17 cellular contexts compared by ENCODE assay signal in the genomic region with DNA sequence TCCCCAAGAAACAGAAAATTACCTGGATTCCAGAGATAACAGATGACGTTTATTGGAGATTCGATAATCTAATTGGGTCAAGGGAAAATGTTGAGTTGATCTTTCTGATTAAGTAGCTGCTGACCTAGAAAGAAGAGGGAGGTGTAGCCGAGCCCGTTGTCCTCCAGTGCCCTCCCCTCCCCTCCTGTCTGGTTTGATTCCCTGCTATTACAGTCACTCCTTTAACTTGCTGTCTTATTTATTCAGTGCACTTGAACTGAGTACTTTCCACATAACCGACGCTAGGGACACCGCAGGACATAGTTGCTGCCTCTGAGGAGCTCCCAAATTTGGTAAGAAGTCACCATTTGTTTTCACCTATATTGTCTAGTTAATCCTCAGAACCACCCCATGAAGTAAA.
DNase-seq lines count a peak whose midpoint lies in the region; ATAC-seq and TF ChIP-seq lines count a peak whose summit lies in the region.
"Had no signal": no experiment of that assay in that cellular context is flagged by ENCODE, and none has a peak within 500 bp of the region (broad histone marks: within the 10 kb centered on the region; RNA-seq: fewer than 3 reads in every experiment).

No MANE protein-coding gene starts in this region.

- no peaks in the 10 kb centered on the region for H3K36me3 ChIP-seq in lower lobe of right lung
- H3K36me3 ChIP-seq: SJSA1 had no signal

- no peaks in the 10 kb centered on the region for H3K9me3 ChIP-seq in lower lobe of right lung
- H3K9me3 ChIP-seq: SJSA1 had no signal

- H3K4me1 Mint-ChIP-seq in activated naive CD8-positive, alpha-beta T cell treated with anti-CD3 and anti-CD28 coated beads, Interleukin-2, amount 50 U/mL, for 24 hours, result no peaks in the 10 kb centered on the region
- H3K4me1 Mint-ChIP-seq: activated naive CD8-positive, alpha-beta T cell treated with anti-CD3 and anti-CD28 coated beads for 36 hours; naive B cell had no signal

- intact Hi-C loops in lower lobe of right lung (cut with DNase I), result no loop called here

- H3K9me3 Mint-ChIP-seq in activated naive CD8-positive, alpha-beta T cell treated with anti-CD3 and anti-CD28 coated beads, Interleukin-2, amount 50 U/mL, for 24 hours, result no peaks in the 10 kb centered on the region
- H3K9me3 Mint-ChIP-seq: activated naive CD8-positive, alpha-beta T cell treated with anti-CD3 and anti-CD28 coated beads for 36 hours; naive B cell; stimulated activated naive CD8-positive, alpha-beta T cell treated with anti-CD3 and anti-CD28 coated beads, Interleukin-15, Interleukin-2, amounts not matched to agents 100 ng/mL and 50 ng/mL, for 24 hours had no signal

- no peaks in the 10 kb centered on the region for H3K4me1 ChIP-seq in lower lobe of right lung
- H3K4me1 ChIP-seq: SJSA1 had no signal

- no peak for TF ChIP-seq CTCF in lower lobe of right lung (IDR thresholded peaks at IDR 0.05)

- H3K27me3 ChIP-seq in lower lobe of right lung (ENCODE audit: low read depth), result no peaks in the 10 kb centered on the region
- H3K27me3 ChIP-seq: SJSA1 had no signal

- H3K36me3 Mint-ChIP-seq in activated naive CD8-positive, alpha-beta T cell treated with anti-CD3 and anti-CD28 coated beads, Interleukin-2, amount 50 U/mL, for 24 hours (ENCODE audit: low read depth), result no peaks in the 10 kb centered on the region
- H3K36me3 Mint-ChIP-seq: activated naive CD8-positive, alpha-beta T cell treated with anti-CD3 and anti-CD28 coated beads for 36 hours; naive B cell had no signal

- DNase-seq in DMS153 (lab: John Stamatoyannopoulos, UW) (peak; percentile 30), LoVo (ENCODE audit: low spot score) (peak; percentile 29), RPMI8226 (peak; percentile 44), lower lobe of right lung (no peak), glomerular visceral epithelial cell (ENCODE audit: extremely low spot score) (no peak), HuH-7.5 (ENCODE audit: low spot score) (no peak)
- DNase-seq in activated naive CD8-positive, alpha-beta T cell treated with anti-CD3 and anti-CD28 coated beads, Interleukin-2, amount 50 U/mL, for 24 hours, result no peak
- no peak for DNase-seq in activated CD4-positive, alpha-beta T cell treated with anti-CD3 and anti-CD28 coated beads for 48 hours
- DNase-seq: activated naive CD8-positive, alpha-beta T cell treated with anti-CD3 and anti-CD28 coated beads for 36 hours; C1 segment of cervical spinal cord; cortex of kidney; Karpas-422; naive B cell; NCI-H2227 treated with DMSO at 0.1 percent for 48 hours had no signal

- H3K27ac Mint-ChIP-seq in activated naive CD8-positive, alpha-beta T cell treated with anti-CD3 and anti-CD28 coated beads, Interleukin-2, amount 50 U/mL, for 24 hours, result no peak overlapping the region
- H3K27ac Mint-ChIP-seq: activated naive CD8-positive, alpha-beta T cell treated with anti-CD3 and anti-CD28 coated beads for 36 hours; stimulated activated naive CD8-positive, alpha-beta T cell treated with anti-CD3 and anti-CD28 coated beads, Interleukin-15, Interleukin-2, amounts not matched to agents 100 ng/mL and 50 ng/mL, for 24 hours had no signal

- no peak overlapping the region for H3K4me3 ChIP-seq in lower lobe of right lung
- H3K4me3 ChIP-seq: SJSA1 had no signal

- peak; percentile 87 to 92 for ATAC-seq in lower lobe of right lung
- ATAC-seq in activated naive CD8-positive, alpha-beta T cell treated with anti-CD3 and anti-CD28 coated beads, Interleukin-2, amount 50 U/mL, for 24 hours, result no peak

- H3K27ac ChIP-seq in lower lobe of right lung, result no peak overlapping the region
- H3K27ac ChIP-seq: SJSA1, VCaP had no signal

- no peaks in the 10 kb centered on the region for H3K27me3 Mint-ChIP-seq in activated naive CD8-positive, alpha-beta T cell treated with anti-CD3 and anti-CD28 coated beads, Interleukin-2, amount 50 U/mL, for 24 hours
- H3K27me3 Mint-ChIP-seq: activated naive CD8-positive, alpha-beta T cell treated with anti-CD3 and anti-CD28 coated beads for 36 hours; stimulated activated naive CD8-positive, alpha-beta T cell treated with anti-CD3 and anti-CD28 coated beads, Interleukin-15, Interleukin-2, amounts not matched to agents 100 ng/mL and 50 ng/mL, for 24 hours had no signal

- no peak overlapping the region for H3K4me3 Mint-ChIP-seq in activated naive CD8-positive, alpha-beta T cell treated with anti-CD3 and anti-CD28 coated beads, Interleukin-2, amount 50 U/mL, for 24 hours
- H3K4me3 Mint-ChIP-seq: activated naive CD8-positive, alpha-beta T cell treated with anti-CD3 and anti-CD28 coated beads for 36 hours; naive B cell; stimulated activated naive CD8-positive, alpha-beta T cell treated with anti-CD3 and anti-CD28 coated beads, Interleukin-15, Interleukin-2, amounts not matched to agents 100 ng/mL and 50 ng/mL, for 24 hours had no signal

Comparison
In these comparisons a context has a peak if more than half of its experiments do, and no peak if none do; other contexts are left out.
1. DNase-seq: peak in DMS153 (single experiment), LoVo (single experiment) and RPMI8226 (single experiment); none in lower lobe of right lung (single experiment), activated naive CD8-positive, alpha-beta T cell treated with anti-CD3 and anti-CD28 coated beads, Interleukin-2, amount 50 U/mL, for 24 hours (single experiment), glomerular visceral epithelial cell (single experiment), activated CD4-positive, alpha-beta T cell treated with anti-CD3 and anti-CD28 coated beads for 48 hours (single experiment) and HuH-7.5 (single experiment).